16 cellular contexts compared by ENCODE assay signal in genomic region chr1:110051262-110051648, GRCh38. TPM values are rescaled to one million over a fixed set of nuclear protein-coding genes. Genes with fewer than 3 reads are reported as not detected.
"Had no signal": no experiment of that assay in that cellular context is flagged by ENCODE, and none has a peak within 500 bp of the region (broad histone marks: within the 10 kb centered on the region; RNA-seq: fewer than 3 reads in every experiment).

No MANE protein-coding gene starts in this region.

- H3K4me3 ChIP-seq: coronary artery, tibial artery, uterus had no signal

- DNase-seq: activated CD4-positive, alpha-beta T cell treated with anti-CD3 and anti-CD28 coated beads for 36 hours; activated CD4-positive, alpha-beta T cell treated with anti-CD3 and anti-CD28 coated beads, Interleukin-2, amount 50 U/mL, for 48 hours; activated naive CD8-positive, alpha-beta T cell treated with anti-CD3 and anti-CD28 coated beads for 36 hours; hippocampal formation; left colon; midbrain; stimulated activated CD4-positive, alpha-beta T cell treated with anti-CD3 and anti-CD28 coated beads, Interleukin-2, amount 100 ng/mL, for 24 hours; stimulated activated naive CD8-positive, alpha-beta T cell treated with anti-CD3 and anti-CD28 coated beads, Interleukin-15, Interleukin-2, amounts not matched to agents 100 U/mL and 50 U/mL, for 24 hours; substantia nigra; tibial artery; uterus had no signal

- H3K36me3 ChIP-seq: uterus had no signal

- H3K9me3 ChIP-seq: tibial artery, uterus had no signal

- H3K27ac ChIP-seq: tibial artery, uterus had no signal

- H3K27me3 ChIP-seq: tibial artery, uterus had no signal

- ATAC-seq: activated CD4-positive, alpha-beta T cell treated with anti-CD3 and anti-CD28 coated beads for 36 hours; esophagus mucosa; left colon; stimulated activated naive CD8-positive, alpha-beta T cell treated with anti-CD3 and anti-CD28 coated beads, Interleukin-15, Interleukin-2, amounts not matched to agents 100 U/mL and 50 U/mL, for 24 hours; WTC11 had no signal

- H3K4me1 ChIP-seq: tibial artery, uterus had no signal

RNA-seq across cellular contexts. Expression of gene ALX3, which starts 19.2 kb away (rescaled TPM):
- total RNA-seq: activated CD4-positive, alpha-beta T cell treated with anti-CD3 and anti-CD28 coated beads for 36 hours; activated naive CD8-positive, alpha-beta T cell treated with anti-CD3 and anti-CD28 coated beads for 36 hours; esophagus mucosa; left colon; lung microvascular endothelial cell; T-helper 2 cell treated with Interferon-gamma antibody and Interleukin-4, amounts not matched to agents 100 ng/mL and 5 ng/mL, for 36 hours had no signal
